Comparison of ENCODE assay signal across 11 cellular contexts in the genomic region with DNA sequence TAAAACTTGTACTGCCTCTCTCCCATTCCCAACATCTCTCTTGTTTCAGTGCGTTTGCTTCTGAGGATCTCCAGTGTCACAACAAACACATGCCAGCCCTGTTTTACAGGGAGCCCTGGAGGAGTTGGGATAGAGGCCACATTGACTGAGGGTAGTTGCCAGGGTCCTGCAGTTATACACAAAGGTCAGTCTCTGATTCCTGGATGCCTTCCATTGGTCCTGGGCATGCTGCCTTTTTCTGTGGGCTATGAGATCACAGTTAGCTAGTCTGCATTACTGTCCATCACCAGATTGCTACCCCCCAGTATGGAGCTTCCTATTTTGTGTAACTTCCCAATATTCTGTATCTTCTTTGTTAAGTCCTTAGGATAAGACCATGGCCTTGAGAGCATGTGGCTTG.
"Had no signal": no experiment of that assay in that cellular context is flagged by ENCODE, and none has a peak within 500 bp of the region (broad histone marks: within the 10 kb centered on the region; RNA-seq: fewer than 3 reads in every experiment).

No MANE protein-coding gene starts in this region.

- ATAC-seq: left colon; natural killer cell treated with Interleukin-12 subunit alpha and Interleukin-12 subunit beta and Interleukin-15 and Interleukin-18, amount 100 ng/mL, for 72 hours; stimulated activated naive CD8-positive, alpha-beta T cell treated with anti-CD3 and anti-CD28 coated beads, Interleukin-15, amount 100 ng/mL, for 72 hours had no signal

- DNase-seq: activated CD4-positive, alpha-beta T cell treated with anti-CD3 and anti-CD28 coated beads, Interleukin-2, amount 50 U/mL, for 1 hour; activated CD4-positive, CD25-positive, alpha-beta regulatory T cell; activated T-cell treated with anti-CD3 and anti-CD28 coated beads, Interleukin-2, amount 50 U/mL, for 1 hour; effector CD8-positive, alpha-beta T cell; left colon; mammary epithelial cell; SK-N-SH; stimulated activated CD4-positive, alpha-beta T cell treated with anti-CD3 and anti-CD28 coated beads, Interleukin-15, amount 100 ng/mL, for 24 hours; stimulated activated CD4-positive, alpha-beta T cell treated with anti-CD3 and anti-CD28 coated beads, Interleukin-4, amount 100 ng/mL, for 24 hours; stimulated activated naive CD8-positive, alpha-beta T cell treated with anti-CD3 and anti-CD28 coated beads, Interleukin-15, amount 100 ng/mL, for 72 hours had no signal
